8 cellular contexts compared by ENCODE assay signal in the genomic region with DNA sequence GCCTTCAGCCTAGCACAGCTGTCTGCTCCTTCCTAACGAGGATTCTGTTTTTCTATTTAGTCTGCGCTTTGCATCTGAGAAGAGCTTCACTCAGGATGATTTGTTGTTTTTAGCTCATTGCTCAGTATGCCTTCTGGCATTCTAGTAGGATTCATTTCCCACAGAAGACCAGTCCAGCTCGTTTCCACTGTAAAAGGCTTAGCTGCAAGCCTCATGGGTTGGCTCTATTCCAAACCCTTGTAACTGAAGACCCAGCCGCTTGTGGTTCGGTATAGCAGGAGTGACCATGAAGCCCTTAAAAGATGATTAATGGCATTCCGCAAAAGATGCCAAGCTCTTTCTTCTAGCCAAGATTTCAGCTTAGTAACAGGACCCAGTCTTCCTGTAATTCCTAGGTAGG. TPM values are rescaled to one million over a fixed set of nuclear protein-coding genes. Genes with fewer than 3 reads are reported as not detected.
DNase-seq lines count a peak whose midpoint lies in the region; ATAC-seq and TF ChIP-seq lines count a peak whose summit lies in the region.

No MANE protein-coding gene starts in this region.

- no peaks in the 10 kb centered on the region for H3K9me3 ChIP-seq in mesodermal cell (ENCODE audit: control insufficient read depth, low read length)

- H3K4me3 Mint-ChIP-seq in MCF 10A (ENCODE audit: unreplicated experiment): peak overlapping the region; percentile 51
- H3K4me3 Mint-ChIP-seq in T-cell: no peak overlapping the region

- TF ChIP-seq CTCF in MCF 10A (IDR thresholded peaks at IDR 0.05; ENCODE audit: unreplicated experiment): no peak

- H3K27me3 Mint-ChIP-seq in MCF 10A (ENCODE audit: insufficient read depth, unreplicated experiment) (no peaks in the 10 kb centered on the region), T-cell (peaks cover 6 to 17% of the 10 kb centered on the region in 2 donors)

- no peaks in the 10 kb centered on the region for H3K36me3 ChIP-seq in mesodermal cell (ENCODE audit: control insufficient read depth, insufficient read depth, low read length)

- ATAC-seq in T-cell (replicated peaks in 1 of 4): no peak
- no peak for ATAC-seq in HG02642 (IDR thresholded peaks at IDR 0.05; ENCODE audit: poor library complexity, unreplicated experiment)
- no peak for ATAC-seq in HG02938 (IDR thresholded peaks at IDR 0.05; ENCODE audit: unreplicated experiment)

- intact Hi-C loops in MCF 10A (cut with micrococcal nuclease): no loop called here

- H3K36me3 Mint-ChIP-seq in MCF 10A (ENCODE audit: insufficient read depth, unreplicated experiment) (peaks cover 6% of the 10 kb centered on the region), T-cell (no peaks in the 10 kb centered on the region)

- H3K4me1 Mint-ChIP-seq in MCF 10A (ENCODE audit: insufficient read depth, unreplicated experiment) (peaks cover 31% of the 10 kb centered on the region), T-cell (no peaks in the 10 kb centered on the region)

- H3K9me3 Mint-ChIP-seq in MCF 10A (ENCODE audit: unreplicated experiment): no peaks in the 10 kb centered on the region
- H3K9me3 Mint-ChIP-seq in T-cell: no peaks in the 10 kb centered on the region

- no TSS peak for BruUV-seq in MCF 10A (replicated peaks; lab: Mats Ljungman, UMichigan)

- 86 to 91% methylated on average over 4 to 5 of the region's 6 CpGs for WGBS in mesodermal cell (ENCODE audit: insufficient coverage in 2 of 2), 2 experiments

- peak overlapping the region; percentile 6 for H3K27ac Mint-ChIP-seq in MCF 10A (ENCODE audit: low read depth, unreplicated experiment)
- H3K27ac Mint-ChIP-seq in T-cell: no peak overlapping the region

- peak overlapping the region; percentile 5 for H3K27ac ChIP-seq in mesodermal cell (ENCODE audit: low read depth, low read length, severe bottlenecking)

- H3K4me3 ChIP-seq in mesodermal cell (ENCODE audit: extremely low read depth, insufficient read depth, low read length, poor library complexity, severe bottlenecking): no peak overlapping the region

- DNase-seq in DMS79 (lab: John Stamatoyannopoulos, UW): peak; percentile 95
- peak; percentile 88 for DNase-seq in NCI-H2196 (lab: John Stamatoyannopoulos, UW; ENCODE audit: unreplicated experiment)
- peak; percentile 98 for DNase-seq in MCF 10A (ENCODE audit: unreplicated experiment)
- DNase-seq in T-cell: no peak
- DNase-seq in activated CD4-positive, alpha-beta T cell treated with anti-CD3 and anti-CD28 coated beads, Interleukin-2, amount 50 U/mL, for 1 hour: no peak

- CTCF ChIA-PET in MCF 10A (lab: Yijun Ruan, JAX) (interaction anchor here (0.6 to 2.7 kb wide), 7 partner anchors 8 to 207 kb away, joined by 3 to 19 read pairs (median 3); no protein-coding TSS in a partner anchor), T-cell (lab: Charles Lee) (no interaction called here)

- H3K4me1 ChIP-seq in mesodermal cell (ENCODE audit: control insufficient read depth, insufficient read depth, low read length, poor library complexity, severe bottlenecking): peaks cover 5% of the 10 kb centered on the region

- POLR2A ChIA-PET in MCF 10A (lab: Yijun Ruan, JAX): interaction anchor here (0.8 to 3.5 kb wide), 13 partner anchors 9 to 383 kb away, joined by 3 to 26 read pairs (median 3); partner anchors contain the start of gene ADGRF1
- POLR2A ChIA-PET in T-cell (lab: Charles Lee): no interaction called here

RNA-seq across cellular contexts. Expression of gene ADGRF1, which starts 7.2 kb away (rescaled TPM):
- total RNA-seq in MCF 10A (2022): 1.3 and 3.5 TPM in 2 replicates
- not detected for polyA plus RNA-seq in mesodermal cell (2013, experiment 1 of 2)
- not detected for polyA plus RNA-seq in mesodermal cell (2013, experiment 2 of 2)
- under 1 TPM in 2 of 5 donors, not detected in 3; 0.19 to 0.32 TPM for total RNA-seq in T-cell

Comparison
In these comparisons a context has a peak if more than half of its experiments do, and no peak if none do; other contexts are left out.
1. DNase-seq: peak in DMS79 (single experiment), NCI-H2196 (single experiment) and MCF 10A (single experiment); none in T-cell (0 of 34) and activated CD4-positive, alpha-beta T cell treated with anti-CD3 and anti-CD28 coated beads, Interleukin-2, amount 50 U/mL, for 1 hour (single experiment).